ENCODE assay signal across 1 cellular context in genomic region chr6:35724059-35724458, GRCh38.
TF ChIP-seq lines count a peak whose summit lies in the region.

No MANE protein-coding gene starts in this region.

TF ChIP-seq in HepG2, 621 proteins besides CTCF, POLR2A, EP300 and RAD21:
- TF ChIP-seq MYC (CRISPR knock-in tag; IDR thresholded peaks at IDR 0.05; ENCODE audit: borderline replicate concordance) = no peak
- TF ChIP-seq, protein P1, sequence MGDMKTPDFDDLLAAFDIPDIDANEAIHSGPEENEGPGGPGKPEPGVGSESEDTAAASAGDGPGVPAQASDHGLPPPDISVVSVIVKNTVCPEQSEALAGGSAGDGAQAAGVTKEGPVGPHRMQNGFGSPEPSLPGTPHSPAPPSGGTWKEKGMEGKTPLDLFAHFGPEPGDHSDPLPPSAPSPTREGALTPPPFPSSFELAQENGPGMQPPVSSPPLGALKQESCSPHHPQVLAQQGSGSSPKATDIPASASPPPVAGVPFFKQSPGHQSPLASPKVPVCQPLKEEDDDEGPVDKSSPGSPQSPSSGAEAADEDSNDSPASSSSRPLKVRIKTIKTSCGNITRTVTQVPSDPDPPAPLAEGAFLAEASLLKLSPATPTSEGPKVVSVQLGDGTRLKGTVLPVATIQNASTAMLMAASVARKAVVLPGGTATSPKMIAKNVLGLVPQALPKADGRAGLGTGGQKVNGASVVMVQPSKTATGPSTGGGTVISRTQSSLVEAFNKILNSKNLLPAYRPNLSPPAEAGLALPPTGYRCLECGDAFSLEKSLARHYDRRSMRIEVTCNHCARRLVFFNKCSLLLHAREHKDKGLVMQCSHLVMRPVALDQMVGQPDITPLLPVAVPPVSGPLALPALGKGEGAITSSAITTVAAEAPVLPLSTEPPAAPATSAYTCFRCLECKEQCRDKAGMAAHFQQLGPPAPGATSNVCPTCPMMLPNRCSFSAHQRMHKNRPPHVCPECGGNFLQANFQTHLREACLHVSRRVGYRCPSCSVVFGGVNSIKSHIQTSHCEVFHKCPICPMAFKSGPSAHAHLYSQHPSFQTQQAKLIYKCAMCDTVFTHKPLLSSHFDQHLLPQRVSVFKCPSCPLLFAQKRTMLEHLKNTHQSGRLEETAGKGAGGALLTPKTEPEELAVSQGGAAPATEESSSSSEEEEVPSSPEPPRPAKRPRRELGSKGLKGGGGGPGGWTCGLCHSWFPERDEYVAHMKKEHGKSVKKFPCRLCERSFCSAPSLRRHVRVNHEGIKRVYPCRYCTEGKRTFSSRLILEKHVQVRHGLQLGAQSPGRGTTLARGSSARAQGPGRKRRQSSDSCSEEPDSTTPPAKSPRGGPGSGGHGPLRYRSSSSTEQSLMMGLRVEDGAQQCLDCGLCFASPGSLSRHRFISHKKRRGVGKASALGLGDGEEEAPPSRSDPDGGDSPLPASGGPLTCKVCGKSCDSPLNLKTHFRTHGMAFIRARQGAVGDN (CRISPR knock-in tag; IDR thresholded peaks at IDR 0.05) = peak; percentile 29; the same call in 1 of the 2 replicates
- TF ChIP-seq, protein P2, sequence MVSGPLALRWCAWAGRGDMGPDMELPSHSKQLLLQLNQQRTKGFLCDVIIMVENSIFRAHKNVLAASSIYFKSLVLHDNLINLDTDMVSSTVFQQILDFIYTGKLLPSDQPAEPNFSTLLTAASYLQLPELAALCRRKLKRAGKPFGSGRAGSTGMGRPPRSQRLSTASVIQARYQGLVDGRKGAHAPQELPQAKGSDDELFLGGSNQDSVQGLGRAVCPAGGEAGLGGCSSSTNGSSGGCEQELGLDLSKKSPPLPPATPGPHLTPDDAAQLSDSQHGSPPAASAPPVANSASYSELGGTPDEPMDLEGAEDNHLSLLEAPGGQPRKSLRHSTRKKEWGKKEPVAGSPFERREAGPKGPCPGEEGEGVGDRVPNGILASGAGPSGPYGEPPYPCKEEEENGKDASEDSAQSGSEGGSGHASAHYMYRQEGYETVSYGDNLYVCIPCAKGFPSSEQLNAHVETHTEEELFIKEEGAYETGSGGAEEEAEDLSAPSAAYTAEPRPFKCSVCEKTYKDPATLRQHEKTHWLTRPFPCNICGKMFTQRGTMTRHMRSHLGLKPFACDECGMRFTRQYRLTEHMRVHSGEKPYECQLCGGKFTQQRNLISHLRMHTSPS (CRISPR knock-in tag; IDR thresholded peaks at IDR 0.05; ENCODE audit: low read depth) = peak; percentile 57; the same call in 1 of the 2 replicates
TF ChIP-seq in HepG2: peak in this region for 2.
